ENCODE assay signal across 32 cellular contexts in the genomic region with DNA sequence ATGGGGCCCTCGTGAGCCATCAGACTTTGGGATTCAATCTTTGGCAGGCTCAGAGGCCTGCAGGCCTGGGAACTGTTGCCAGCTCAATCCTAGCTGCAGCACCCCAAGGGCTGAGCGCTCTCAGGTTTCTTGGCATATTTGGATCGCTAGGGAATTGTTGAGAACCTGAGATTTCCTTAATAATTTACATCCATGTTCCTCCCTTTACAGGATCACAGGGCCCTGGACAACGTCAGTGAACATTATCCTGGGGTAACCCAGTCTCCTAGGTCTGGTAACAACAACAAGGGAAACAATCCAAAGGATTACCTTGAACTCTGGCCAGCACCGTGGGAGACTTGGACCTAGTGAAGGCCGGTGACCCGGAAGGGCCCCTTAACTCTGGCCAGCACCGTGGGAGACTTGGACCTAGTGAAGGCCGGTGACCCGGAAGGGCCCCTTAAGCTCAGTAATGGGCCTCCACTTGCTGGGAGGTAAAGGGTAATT. TPM values are rescaled to one million over a fixed set of nuclear protein-coding genes. Genes with fewer than 3 reads are reported as not detected.
DNase-seq lines count a peak whose midpoint lies in the region; ATAC-seq and TF ChIP-seq lines count a peak whose summit lies in the region.
"Had no signal": no experiment of that assay in that cellular context is flagged by ENCODE, and none has a peak within 500 bp of the region (broad histone marks: within the 10 kb centered on the region; RNA-seq: fewer than 3 reads in every experiment).

No MANE protein-coding gene starts in this region.

- POLR2A ChIA-PET in HEK293 (lab: Yijun Ruan, JAX) (no interaction called here), WTC11 (lab: Charles Lee) (no interaction called here)

- H3K4ac ChIP-seq in neuronal stem cell (ENCODE audit: low read length), result no peak overlapping the region

- no peak for ATAC-seq in WTC11
- ATAC-seq in stimulated activated naive B cell treated with anti-CD40 and anti-IgM and Interleukin-4, amounts not matched to agents 10 μg/mL and 1 μg/mL and 100 μg/mL, for 72 hours (replicated peaks), result no peak
- ATAC-seq: A549, PC-3 had no signal

- no peak for TF ChIP-seq CTCF in HEK293 (tag by site-specific recombination; IDR thresholded peaks at IDR 0.05)
- no peak for TF ChIP-seq CTCF in astrocyte of the cerebellum (IDR thresholded peaks at IDR 0.05; ENCODE audit: low read depth, low read length, missing control alignments)
- no peak for TF ChIP-seq CTCF in WTC11 (IDR thresholded peaks at IDR 0.05)

- peak; percentile 52 for DNase-seq in astrocyte of the cerebellum (ENCODE audit: low read depth)
- DNase-seq in fibroblast of the conjunctiva (ENCODE audit: low read depth), result peak; percentile 28
- peak; percentile 51 for DNase-seq in neuronal stem cell (ENCODE audit: low spot score)
- DNase-seq in activated CD4-positive, alpha-beta T cell treated with anti-CD3 and anti-CD28 coated beads, Interleukin-2, amount 50 U/mL, for 1 hour, result no peak
- DNase-seq in WTC11 (ENCODE audit: low spot score), result no peak
- DNase-seq in H7, result no peak
- DNase-seq in stimulated activated naive B cell treated with anti-CD40 and anti-IgM and Interleukin-4, amounts not matched to agents 10 μg/mL and 1 μg/mL and 100 μg/mL, for 72 hours, result no peak
- DNase-seq: activated CD4-positive, alpha-beta memory T cell treated with anti-CD3 and anti-CD28 coated beads, Interleukin-2, amount 10 ng/mL, durations not matched to agents 7 days and 5 days; activated CD8-positive, alpha-beta memory T cell treated with anti-CD3 and anti-CD28 coated beads, Interleukin-2, amount 50 U/mL, for 48 hours; activated naive CD4-positive, alpha-beta T cell treated with anti-CD3 and anti-CD28 coated beads, Interleukin-2, amount 10 ng/mL, durations not matched to agents 7 days and 5 days; AML-193; amniotic stem cell; CD4-positive, alpha-beta T cell; heart left ventricle; kidney; mammary epithelial cell; NCI-H1092; NCI-H187 treated with DMSO at 0.1 percent for 48 hours; NCI-H526; NK-92 treated with Interleukin-12 subunit alpha and Interleukin-12 subunit beta, amount 100 ng/mL, for 24 hours; PC-3; SHP77 treated with DMSO at 0.1 percent for 48 hours; small intestine; stimulated activated CD4-positive, alpha-beta T cell treated with anti-CD3 and anti-CD28 coated beads, Interleukin-1b, Interleukin-23, amount 100 ng/mL, for 48 hours; T1000 had no signal

- in situ Hi-C loops in astrocyte of the cerebellum (cut with HindIII; ENCODE audit: low sequenced_read_pairs), result no loop called here

- H4K8ac ChIP-seq in neuronal stem cell (ENCODE audit: low read depth, low read length), result no peak overlapping the region

- no peak overlapping the region for H3K18ac ChIP-seq in neuronal stem cell (ENCODE audit: low read length)

- H3K4me2 ChIP-seq in neuronal stem cell (ENCODE audit: insufficient read depth, low read length, poor library complexity, severe bottlenecking), result no peak overlapping the region
- H3K4me2 ChIP-seq: A549 had no signal

- H3K4me1 Mint-ChIP-seq in WTC11, result no peaks in the 10 kb centered on the region
- no peaks in the 10 kb centered on the region for H3K4me1 Mint-ChIP-seq in stimulated activated naive B cell treated with anti-CD40 and anti-IgM and Interleukin-4, amounts not matched to agents 10 μg/mL and 1 μg/mL and 100 μg/mL, for 72 hours
- H3K4me1 Mint-ChIP-seq: activated CD4-positive, alpha-beta memory T cell treated with anti-CD3 and anti-CD28 coated beads, Interleukin-2, amount 10 ng/mL, durations not matched to agents 7 days and 5 days; activated naive CD4-positive, alpha-beta T cell treated with anti-CD3 and anti-CD28 coated beads, Interleukin-2, amount 10 ng/mL, durations not matched to agents 7 days and 5 days; central memory CD8-positive, alpha-beta T cell had no signal

- H2BK12ac ChIP-seq in neuronal stem cell (ENCODE audit: low read length), result no peak overlapping the region

- no peak overlapping the region for H3K23ac ChIP-seq in neuronal stem cell (ENCODE audit: low read depth, low read length, poor library complexity)

- H3K14ac ChIP-seq in neuronal stem cell (ENCODE audit: low read length), result no peak overlapping the region

- no peak overlapping the region for H3K9ac ChIP-seq in neuronal stem cell (ENCODE audit: low read depth, low read length, poor library complexity)

- no peak overlapping the region for H2BK120ac ChIP-seq in neuronal stem cell (ENCODE audit: low read depth, low read length)

- CTCF ChIA-PET in HEK293 (lab: Yijun Ruan, JAX), result interaction anchor here (0.6 to 0.7 kb wide), 2 partner anchors 25 to 733 kb away, joined by 5 read pairs; no protein-coding TSS in a partner anchor
- CTCF ChIA-PET in WTC11 (lab: Charles Lee), result no interaction called here

- H3K9me3 ChIP-seq in HEK293 (ENCODE audit: control insufficient read depth, insufficient read depth, low read depth, low read length) (no peaks in the 10 kb centered on the region), neuronal stem cell (replicated peaks in 1 of 2; ENCODE audit: control insufficient read depth in 2 of 2, insufficient read depth in 1 of 2, low read depth in 1 of 2, low read length in 2 of 2) (no peaks in the 10 kb centered on the region)
- H3K9me3 ChIP-seq: A549, heart left ventricle, tibial nerve had no signal

- no peak overlapping the region for H2BK5ac ChIP-seq in neuronal stem cell (ENCODE audit: low read length)

- H3K9me3 Mint-ChIP-seq in WTC11, result peaks cover 7% of the 10 kb centered on the region; the same call in 1 of the 2 replicates
- H3K9me3 Mint-ChIP-seq in stimulated activated naive B cell treated with anti-CD40 and anti-IgM and Interleukin-4, amounts not matched to agents 10 μg/mL and 1 μg/mL and 100 μg/mL, for 72 hours, result peaks cover 4% of the 10 kb centered on the region in 2 donors
- H3K9me3 Mint-ChIP-seq: activated CD4-positive, alpha-beta memory T cell treated with anti-CD3 and anti-CD28 coated beads, Interleukin-2, amount 10 ng/mL, durations not matched to agents 7 days and 5 days; activated naive CD4-positive, alpha-beta T cell treated with anti-CD3 and anti-CD28 coated beads, Interleukin-2, amount 10 ng/mL, durations not matched to agents 7 days and 5 days; CD4-positive, alpha-beta T cell; central memory CD8-positive, alpha-beta T cell had no signal

- H3K27ac ChIP-seq in HEK293 (ENCODE audit: extremely low read depth, low read depth, low read length) (no peak overlapping the region), neuronal stem cell (replicated peaks; ENCODE audit: low read length) (no peak overlapping the region)
- H3K27ac ChIP-seq: A549, heart left ventricle, HL-60, tibial nerve had no signal

- H2BK15ac ChIP-seq in neuronal stem cell (ENCODE audit: low read length), result no peak overlapping the region

- no peaks in the 10 kb centered on the region for H3K36me3 ChIP-seq in HEK293 (ENCODE audit: control insufficient read depth in 2 of 2, insufficient read depth in 1 of 2, low read length in 2 of 2)
- no peaks in the 10 kb centered on the region for H3K36me3 ChIP-seq in neuronal stem cell (replicated peaks in 1 of 2; ENCODE audit: control insufficient read depth in 2 of 2, insufficient read depth in 2 of 2, low read length in 2 of 2)
- no peaks in the 10 kb centered on the region for H3K36me3 ChIP-seq in H7 (replicated peaks; ENCODE audit: control insufficient read depth, insufficient read depth, low read length)
- H3K36me3 ChIP-seq: heart left ventricle, tibial nerve had no signal

- H3K4me3 ChIP-seq in HEK293 (ENCODE audit: low read depth, low read length) (no peak overlapping the region), astrocyte of the cerebellum (ENCODE audit: low read depth, low read length) (no peak overlapping the region), neuronal stem cell (ENCODE audit: low read length in 2 of 2) (no peak overlapping the region), H7 (ENCODE audit: insufficient read depth, low read depth, low read length) (no peak overlapping the region)
- H3K4me3 ChIP-seq: A549, heart left ventricle, tibial nerve had no signal

- H3K4me1 ChIP-seq in HEK293 (ENCODE audit: control insufficient read depth, insufficient read depth, low read length) (no peaks in the 10 kb centered on the region), neuronal stem cell (ENCODE audit: control insufficient read depth in 2 of 2, insufficient read depth in 1 of 2, low read depth in 1 of 2, low read length in 2 of 2) (peaks cover 0 to 6% of the 10 kb centered on the region in 2 donors)
- H3K4me1 ChIP-seq: tibial nerve had no signal

- H3K27me3 ChIP-seq in neuronal stem cell (ENCODE audit: control insufficient read depth in 3 of 3, insufficient read depth in 3 of 3, low read depth in 1 of 3, low read length in 3 of 3) (peaks cover 0 to 27% (median 2%) of the 10 kb centered on the region in 3 experiments), H7 (ENCODE audit: control insufficient read depth, insufficient read depth, low read length) (no peaks in the 10 kb centered on the region)
- H3K27me3 ChIP-seq: heart left ventricle, tibial nerve had no signal

- H3K27me3 Mint-ChIP-seq in WTC11 (ENCODE audit: low read depth), result no peaks in the 10 kb centered on the region
- peaks cover 9 to 21% of the 10 kb centered on the region in 2 donors for H3K27me3 Mint-ChIP-seq in stimulated activated naive B cell treated with anti-CD40 and anti-IgM and Interleukin-4, amounts not matched to agents 10 μg/mL and 1 μg/mL and 100 μg/mL, for 72 hours
- H3K27me3 Mint-ChIP-seq: CD4-positive, alpha-beta T cell had no signal

- no peak overlapping the region for H3K27ac Mint-ChIP-seq in WTC11
- no peak overlapping the region for H3K27ac Mint-ChIP-seq in stimulated activated naive B cell treated with anti-CD40 and anti-IgM and Interleukin-4, amounts not matched to agents 10 μg/mL and 1 μg/mL and 100 μg/mL, for 72 hours
- H3K27ac Mint-ChIP-seq: activated CD4-positive, alpha-beta memory T cell treated with anti-CD3 and anti-CD28 coated beads, Interleukin-2, amount 10 ng/mL, durations not matched to agents 7 days and 5 days; activated naive CD4-positive, alpha-beta T cell treated with anti-CD3 and anti-CD28 coated beads, Interleukin-2, amount 10 ng/mL, durations not matched to agents 7 days and 5 days; CD4-positive, alpha-beta T cell; progenitor cell of endocrine pancreas had no signal

- no peaks in the 10 kb centered on the region for H3K36me3 Mint-ChIP-seq in WTC11
- H3K36me3 Mint-ChIP-seq in stimulated activated naive B cell treated with anti-CD40 and anti-IgM and Interleukin-4, amounts not matched to agents 10 μg/mL and 1 μg/mL and 100 μg/mL, for 72 hours, result peaks cover 0 to 9% of the 10 kb centered on the region in 2 donors
- H3K36me3 Mint-ChIP-seq: activated naive CD4-positive, alpha-beta T cell treated with anti-CD3 and anti-CD28 coated beads, Interleukin-2, amount 10 ng/mL, durations not matched to agents 7 days and 5 days had no signal

- no CpG with 5 or more reads among the region's 10 CpGs for WGBS in neuronal stem cell (ENCODE audit: extremely low coverage in 2 of 2, insufficient read length in 2 of 2, insufficient replicate concordance in 1 of 2), 2 donors

- no peak overlapping the region for H2AK5ac ChIP-seq in neuronal stem cell (ENCODE audit: low read depth, low read length)

- no peak overlapping the region for H4K91ac ChIP-seq in neuronal stem cell (ENCODE audit: low read depth, low read length, poor library complexity)

- H3K79me1 ChIP-seq in neuronal stem cell (ENCODE audit: low read depth, low read length), result no peaks in the 10 kb centered on the region

- H2AFZ ChIP-seq in neuronal stem cell (ENCODE audit: low read length), result no peak overlapping the region

- H3K4me3 Mint-ChIP-seq in WTC11, result no peak overlapping the region
- no peak overlapping the region for H3K4me3 Mint-ChIP-seq in stimulated activated naive B cell treated with anti-CD40 and anti-IgM and Interleukin-4, amounts not matched to agents 10 μg/mL and 1 μg/mL and 100 μg/mL, for 72 hours
- H3K4me3 Mint-ChIP-seq: activated CD4-positive, alpha-beta memory T cell treated with anti-CD3 and anti-CD28 coated beads, Interleukin-2, amount 10 ng/mL, durations not matched to agents 7 days and 5 days; activated naive CD4-positive, alpha-beta T cell treated with anti-CD3 and anti-CD28 coated beads, Interleukin-2, amount 10 ng/mL, durations not matched to agents 7 days and 5 days; CD4-positive, alpha-beta T cell; central memory CD8-positive, alpha-beta T cell; neural crest cell had no signal

RNA-seq across cellular contexts. Expression of gene NEK2, which starts 49.3 kb away (rescaled TPM):
- polyA plus RNA-seq in neuronal stem cell (2013, experiment 1 of 2), result 35.5 TPM
- 36.7 TPM for polyA plus RNA-seq in neuronal stem cell (2013, experiment 2 of 2)
- total RNA-seq in WTC11 (2021), result 22.7 to 25.2 TPM (median 23.5 TPM) in 3 replicates
- total RNA-seq in H7 (2014; rRNA removed; shearing (Covaris generic)), result 58.3 and 82.0 TPM in 2 replicates
- total RNA-seq: CD4-positive, alpha-beta T cell had no signal

Comparison
In these comparisons a context has a peak if more than half of its experiments do, and no peak if none do; other contexts are left out.
1. DNase-seq: peak in astrocyte of the cerebellum (single experiment), fibroblast of the conjunctiva (single experiment) and neuronal stem cell (single experiment); none in activated CD4-positive, alpha-beta T cell treated with anti-CD3 and anti-CD28 coated beads, Interleukin-2, amount 50 U/mL, for 1 hour (single experiment), WTC11 (single experiment), H7 (single experiment) and stimulated activated naive B cell treated with anti-CD40 and anti-IgM and Interleukin-4, amounts not matched to agents 10 μg/mL and 1 μg/mL and 100 μg/mL, for 72 hours (single experiment).